ENCODE assay signal across 1 cellular context in genomic region chr3:164498917-164499316, GRCh38.
TF ChIP-seq lines count a peak whose summit lies in the region.

No MANE protein-coding gene starts in this region.

TF ChIP-seq in HepG2, 621 proteins besides CTCF, POLR2A, EP300 and RAD21 (continued from another document and continues in another):
- no peak for TF ChIP-seq PAWR (CRISPR knock-in tag; IDR thresholded peaks at IDR 0.05; ENCODE audit: borderline replicate concordance)
- TF ChIP-seq PPARG (CRISPR knock-in tag; conservative IDR thresholded peaks at IDR 0.05), result peak; percentile 98
- TF ChIP-seq, protein P1, sequence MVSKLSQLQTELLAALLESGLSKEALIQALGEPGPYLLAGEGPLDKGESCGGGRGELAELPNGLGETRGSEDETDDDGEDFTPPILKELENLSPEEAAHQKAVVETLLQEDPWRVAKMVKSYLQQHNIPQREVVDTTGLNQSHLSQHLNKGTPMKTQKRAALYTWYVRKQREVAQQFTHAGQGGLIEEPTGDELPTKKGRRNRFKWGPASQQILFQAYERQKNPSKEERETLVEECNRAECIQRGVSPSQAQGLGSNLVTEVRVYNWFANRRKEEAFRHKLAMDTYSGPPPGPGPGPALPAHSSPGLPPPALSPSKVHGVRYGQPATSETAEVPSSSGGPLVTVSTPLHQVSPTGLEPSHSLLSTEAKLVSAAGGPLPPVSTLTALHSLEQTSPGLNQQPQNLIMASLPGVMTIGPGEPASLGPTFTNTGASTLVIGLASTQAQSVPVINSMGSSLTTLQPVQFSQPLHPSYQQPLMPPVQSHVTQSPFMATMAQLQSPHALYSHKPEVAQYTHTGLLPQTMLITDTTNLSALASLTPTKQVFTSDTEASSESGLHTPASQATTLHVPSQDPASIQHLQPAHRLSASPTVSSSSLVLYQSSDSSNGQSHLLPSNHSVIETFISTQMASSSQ (IDR thresholded peaks at IDR 0.05; ENCODE audit: low read depth), result peak; percentile 82
- TF ChIP-seq, protein P1 (CRISPR knock-in tag; IDR thresholded peaks at IDR 0.05; ENCODE audit: borderline replicate concordance), result no peak
- no peak for TF ChIP-seq REPIN1 (CRISPR knock-in tag; IDR thresholded peaks at IDR 0.05; ENCODE audit: borderline replicate concordance, low read depth)
- TF ChIP-seq PTBP1 (IDR thresholded peaks at IDR 0.05; ENCODE audit: low read depth, low read length, poor library complexity, severe bottlenecking), result no peak
- peak; percentile 73; the same call in 1 of the 2 replicates for TF ChIP-seq MIXL1 (CRISPR knock-in tag; IDR thresholded peaks at IDR 0.05)
- TF ChIP-seq SOX5 (CRISPR knock-in tag; IDR thresholded peaks at IDR 0.05; ENCODE audit: borderline replicate concordance), result peak; percentile 61; the same call in 1 of the 2 replicates
- TF ChIP-seq MIER2 (CRISPR knock-in tag; IDR thresholded peaks at IDR 0.05), result no peak
- no peak for TF ChIP-seq ZNF451 (CRISPR knock-in tag; IDR thresholded peaks at IDR 0.05)
- no peak for TF ChIP-seq ZBTB34 (CRISPR knock-in tag; IDR thresholded peaks at IDR 0.05)
- TF ChIP-seq ZNF678 (CRISPR knock-in tag; IDR thresholded peaks at IDR 0.05), result no peak
- no peak for TF ChIP-seq TRIM22 (IDR thresholded peaks at IDR 0.05)
- TF ChIP-seq EZH2 (conservative IDR thresholded peaks at IDR 0.05; ENCODE audit: low read depth, low read length), result no peak
- no peak for TF ChIP-seq NFE2L2 (IDR thresholded peaks at IDR 0.05; ENCODE audit: low read length)
- TF ChIP-seq, protein P2, sequence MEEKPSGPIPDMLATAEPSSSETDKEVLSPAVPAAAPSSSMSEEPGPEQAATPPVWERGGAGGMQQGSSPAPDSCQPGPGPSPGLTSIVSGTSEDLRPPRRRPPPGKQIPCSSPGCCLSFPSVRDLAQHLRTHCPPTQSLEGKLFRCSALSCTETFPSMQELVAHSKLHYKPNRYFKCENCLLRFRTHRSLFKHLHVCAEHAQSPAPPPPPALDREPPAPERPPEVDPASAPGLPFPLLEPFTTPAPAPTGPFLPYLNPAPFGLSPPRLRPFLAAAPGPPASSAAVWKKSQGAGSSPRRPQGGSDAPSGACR (CRISPR knock-in tag; IDR thresholded peaks at IDR 0.05), result no peak
- no peak for TF ChIP-seq ADNP (CRISPR knock-in tag; IDR thresholded peaks at IDR 0.05)
- no peak for TF ChIP-seq CREB1 (IDR thresholded peaks at IDR 0.05)
- TF ChIP-seq CREB1 (CRISPR knock-in tag; IDR thresholded peaks at IDR 0.05), result no peak; the same call in 1 of the 2 replicates
- TF ChIP-seq SNAPC5 (CRISPR knock-in tag; IDR thresholded peaks at IDR 0.05; ENCODE audit: borderline replicate concordance), result no peak
- no peak for TF ChIP-seq ZNF616 (CRISPR knock-in tag; IDR thresholded peaks at IDR 0.05; ENCODE audit: low read depth)
- peak; percentile 92 for TF ChIP-seq FOXA3 (CRISPR knock-in tag; IDR thresholded peaks at IDR 0.05)
- TF ChIP-seq KMT2B (CRISPR knock-in tag; IDR thresholded peaks at IDR 0.05), result no peak
- no peak for TF ChIP-seq MED8 (CRISPR knock-in tag; IDR thresholded peaks at IDR 0.05; ENCODE audit: insufficient replicate concordance)
- TF ChIP-seq ZNF782 (CRISPR knock-in tag; IDR thresholded peaks at IDR 0.05; ENCODE audit: borderline replicate concordance), result no peak
- TF ChIP-seq LRRFIP1 (CRISPR knock-in tag; conservative IDR thresholded peaks at IDR 0.05), result no peak
- TF ChIP-seq, protein P3, sequence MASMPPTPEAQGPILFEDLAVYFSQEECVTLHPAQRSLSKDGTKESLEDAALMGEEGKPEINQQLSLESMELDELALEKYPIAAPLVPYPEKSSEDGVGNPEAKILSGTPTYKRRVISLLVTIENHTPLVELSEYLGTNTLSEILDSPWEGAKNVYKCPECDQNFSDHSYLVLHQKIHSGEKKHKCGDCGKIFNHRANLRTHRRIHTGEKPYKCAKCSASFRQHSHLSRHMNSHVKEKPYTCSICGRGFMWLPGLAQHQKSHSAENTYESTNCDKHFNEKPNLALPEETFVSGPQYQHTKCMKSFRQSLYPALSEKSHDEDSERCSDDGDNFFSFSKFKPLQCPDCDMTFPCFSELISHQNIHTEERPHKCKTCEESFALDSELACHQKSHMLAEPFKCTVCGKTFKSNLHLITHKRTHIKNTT (CRISPR knock-in tag; IDR thresholded peaks at IDR 0.05), result no peak
- TF ChIP-seq PATZ1 (CRISPR knock-in tag; IDR thresholded peaks at IDR 0.05), result no peak
- no peak for TF ChIP-seq MBNL3 (CRISPR knock-in tag; conservative IDR thresholded peaks at IDR 0.05)
- TF ChIP-seq ELF1 (CRISPR knock-in tag; IDR thresholded peaks at IDR 0.05), result no peak
- TF ChIP-seq, protein P4, sequence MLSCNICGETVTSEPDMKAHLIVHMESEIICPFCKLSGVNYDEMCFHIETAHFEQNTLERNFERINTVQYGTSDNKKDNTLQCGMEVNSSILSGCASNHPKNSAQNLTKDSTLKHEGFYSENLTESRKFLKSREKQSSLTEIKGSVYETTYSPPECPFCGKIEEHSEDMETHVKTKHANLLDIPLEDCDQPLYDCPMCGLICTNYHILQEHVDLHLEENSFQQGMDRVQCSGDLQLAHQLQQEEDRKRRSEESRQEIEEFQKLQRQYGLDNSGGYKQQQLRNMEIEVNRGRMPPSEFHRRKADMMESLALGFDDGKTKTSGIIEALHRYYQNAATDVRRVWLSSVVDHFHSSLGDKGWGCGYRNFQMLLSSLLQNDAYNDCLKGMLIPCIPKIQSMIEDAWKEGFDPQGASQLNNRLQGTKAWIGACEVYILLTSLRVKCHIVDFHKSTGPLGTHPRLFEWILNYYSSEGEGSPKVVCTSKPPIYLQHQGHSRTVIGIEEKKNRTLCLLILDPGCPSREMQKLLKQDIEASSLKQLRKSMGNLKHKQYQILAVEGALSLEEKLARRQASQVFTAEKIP (CRISPR knock-in tag; IDR thresholded peaks at IDR 0.05; ENCODE audit: borderline replicate concordance), result no peak
- no peak for TF ChIP-seq MYC (CRISPR knock-in tag; IDR thresholded peaks at IDR 0.05; ENCODE audit: borderline replicate concordance)
- TF ChIP-seq NFIC (IDR thresholded peaks at IDR 0.05; ENCODE audit: low read length), result peak; percentile 56; the same call in 1 of the 2 replicates
- TF ChIP-seq, protein P5, sequence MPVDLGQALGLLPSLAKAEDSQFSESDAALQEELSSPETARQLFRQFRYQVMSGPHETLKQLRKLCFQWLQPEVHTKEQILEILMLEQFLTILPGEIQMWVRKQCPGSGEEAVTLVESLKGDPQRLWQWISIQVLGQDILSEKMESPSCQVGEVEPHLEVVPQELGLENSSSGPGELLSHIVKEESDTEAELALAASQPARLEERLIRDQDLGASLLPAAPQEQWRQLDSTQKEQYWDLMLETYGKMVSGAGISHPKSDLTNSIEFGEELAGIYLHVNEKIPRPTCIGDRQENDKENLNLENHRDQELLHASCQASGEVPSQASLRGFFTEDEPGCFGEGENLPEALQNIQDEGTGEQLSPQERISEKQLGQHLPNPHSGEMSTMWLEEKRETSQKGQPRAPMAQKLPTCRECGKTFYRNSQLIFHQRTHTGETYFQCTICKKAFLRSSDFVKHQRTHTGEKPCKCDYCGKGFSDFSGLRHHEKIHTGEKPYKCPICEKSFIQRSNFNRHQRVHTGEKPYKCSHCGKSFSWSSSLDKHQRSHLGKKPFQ (CRISPR knock-in tag; IDR thresholded peaks at IDR 0.05; ENCODE audit: insufficient replicate concordance), result no peak
- no peak for TF ChIP-seq PRMT3 (CRISPR knock-in tag; IDR thresholded peaks at IDR 0.05; ENCODE audit: borderline replicate concordance, low read depth)
- no peak for TF ChIP-seq ZNF850 (CRISPR knock-in tag; conservative IDR thresholded peaks at IDR 0.05)
- TF ChIP-seq SP5 (CRISPR knock-in tag; IDR thresholded peaks at IDR 0.05; ENCODE audit: borderline replicate concordance, low read depth), result no peak
- TF ChIP-seq HDAC6 (IDR thresholded peaks at IDR 0.05; ENCODE audit: low read depth, low read length), result no peak
